In genomic region chr15:56052389-56053045, GRCh38 we compare ENCODE assay signal across 8 cellular contexts.
DNase-seq lines count a peak whose midpoint lies in the region; ATAC-seq and TF ChIP-seq lines count a peak whose summit lies in the region.

No MANE protein-coding gene starts in this region.

- no peaks in the 10 kb centered on the region for H3K9me3 Mint-ChIP-seq in nephron progenitor cell

- DNase-seq in AG09309 (ENCODE audit: low read depth) (peak; percentile 29), GM12865 (ENCODE audit: low read depth) (peak; percentile 50), HS-5 (ENCODE audit: low read depth) (peak; percentile 38), SHP77 treated with DMSO at 0.1 percent for 48 hours (lab: John Stamatoyannopoulos, UW) (peak; percentile 15), epithelial cell of prostate (ENCODE audit: low read depth, low spot score) (no peak), nephron progenitor cell (no peak)
- DNase-seq in activated CD4-positive, alpha-beta T cell treated with anti-CD3 and anti-CD28 coated beads, Interleukin-2, amount 50 U/mL, for 1 hour, result no peak

- no peaks in the 10 kb centered on the region for H3K36me3 Mint-ChIP-seq in nephron progenitor cell (ENCODE audit: low read depth)

- no peak for ATAC-seq in GM18505 (IDR thresholded peaks at IDR 0.05; ENCODE audit: unreplicated experiment)

- no peak overlapping the region for H3K4me3 Mint-ChIP-seq in nephron progenitor cell

- TF ChIP-seq POLR2A in GM18505 (IDR thresholded peaks at IDR 0.05; ENCODE audit: borderline replicate concordance, extremely low read depth, insufficient read depth, insufficient read length), result no peak

- TF ChIP-seq CTCF in AG09309 (IDR thresholded peaks at IDR 0.05; ENCODE audit: control insufficient read depth, insufficient read depth, low read depth, low read length, missing control alignments) (peak; percentile 61), GM12865 (IDR thresholded peaks at IDR 0.05; ENCODE audit: insufficient read depth, low read depth, low read length, missing control alignments) (peak; percentile 64), nephron progenitor cell (IDR thresholded peaks at IDR 0.05) (peak; percentile 78)

- H3K4me3 ChIP-seq in AG09309 (ENCODE audit: control insufficient read depth, low read depth, low read length) (no peak overlapping the region), GM12865 (ENCODE audit: low read depth, low read length) (no peak overlapping the region)

- peaks cover 4% of the 10 kb centered on the region for H3K27me3 Mint-ChIP-seq in nephron progenitor cell (ENCODE audit: low read depth, poor library complexity)

- peaks cover 8% of the 10 kb centered on the region for H3K4me1 Mint-ChIP-seq in nephron progenitor cell

- peak overlapping the region; percentile 46 for H3K27ac ChIP-seq in epithelial cell of prostate

- H3K27ac Mint-ChIP-seq in nephron progenitor cell, result no peak overlapping the region

Comparison
In these comparisons a context has a peak if more than half of its experiments do, and no peak if none do; other contexts are left out.
1. DNase-seq: peak in AG09309 (single experiment), GM12865 (single experiment), HS-5 (single experiment) and SHP77 treated with DMSO at 0.1 percent for 48 hours (single experiment); none in epithelial cell of prostate (single experiment), nephron progenitor cell (single experiment) and activated CD4-positive, alpha-beta T cell treated with anti-CD3 and anti-CD28 coated beads, Interleukin-2, amount 50 U/mL, for 1 hour (single experiment).
2. Peak in every context shown above with its lines, with median percentiles within 50 percentile points of each other: CTCF ChIP-seq.